Comparison of ENCODE assay signal across 8 cellular contexts in genomic region chr3:39052613-39053012, GRCh38. TPM values are rescaled to one million over a fixed set of nuclear protein-coding genes. Genes with fewer than 3 reads are reported as not detected.
A peak's percentile ranks its signal among the peaks of the same experiment; 100 is the strongest.
DNase-seq lines count a peak whose midpoint lies in the region; ATAC-seq and TF ChIP-seq lines count a peak whose summit lies in the region.

No MANE protein-coding gene starts in this region.

- no peaks in the 10 kb centered on the region for H3K36me3 Mint-ChIP-seq in memory B cell

- no peak for TF ChIP-seq POLR2A in vagina (IDR thresholded peaks at IDR 0.05)

- peak overlapping the region; percentile 98 for H3K27ac Mint-ChIP-seq in memory B cell

- DNase-seq in heart right ventricle, result no peak
- DNase-seq in cardiac septum (ENCODE audit: low spot score), result no peak
- no peak for DNase-seq in astrocyte of the cerebellum (ENCODE audit: low read depth)
- no peak for DNase-seq in memory B cell (ENCODE audit: low spot score in 2 of 2)
- DNase-seq in vagina (ENCODE audit: extremely low spot score in 2 of 2), result no peak
- no peak for DNase-seq in sciatic nerve (ENCODE audit: low spot score)

- no peak for ATAC-seq in heart right ventricle
- no peak for ATAC-seq in memory B cell (ENCODE audit: low read depth)
- no peak for ATAC-seq in sciatic nerve
- no peak for ATAC-seq in GM21528 (IDR thresholded peaks at IDR 0.05; ENCODE audit: low FRiP score, unreplicated experiment)
- ATAC-seq in HG03442 (IDR thresholded peaks at IDR 0.05; ENCODE audit: unreplicated experiment), result no peak

- no peaks in the 10 kb centered on the region for H3K36me3 ChIP-seq in heart right ventricle
- H3K36me3 ChIP-seq in vagina, result no peaks in the 10 kb centered on the region

- H3K4me3 Mint-ChIP-seq in memory B cell, result peak overlapping the region; percentile 89

- intact Hi-C loops in heart right ventricle (cut with DNase I) (loop anchor here in 1 of 10 donors (5.0 kb wide), 1 partner anchor 50 kb away; no protein-coding TSS in a partner anchor), cardiac septum (cut with DNase I) (no loop called here), vagina (cut with DNase I) (no loop called here), sciatic nerve (cut with DNase I) (no loop called here)

- no peaks in the 10 kb centered on the region for H3K27me3 Mint-ChIP-seq in memory B cell

- H3K27me3 ChIP-seq in heart right ventricle (no peaks in the 10 kb centered on the region), vagina (no peaks in the 10 kb centered on the region)

- H3K9me3 ChIP-seq in heart right ventricle (no peaks in the 10 kb centered on the region), vagina (no peaks in the 10 kb centered on the region)

- H3K4me1 ChIP-seq in heart right ventricle (peaks cover 2 to 40% (median 23%) of the 10 kb centered on the region in 9 donors), vagina (peaks cover 43% of the 10 kb centered on the region)

- TF ChIP-seq CTCF in heart right ventricle (IDR thresholded peaks at IDR 0.05) (no peak), astrocyte of the cerebellum (IDR thresholded peaks at IDR 0.05; ENCODE audit: low read depth, low read length, missing control alignments) (no peak), vagina (IDR thresholded peaks at IDR 0.05) (no peak)

- H3K9me3 Mint-ChIP-seq in memory B cell, result no peaks in the 10 kb centered on the region

- H3K4me3 ChIP-seq in heart right ventricle (peak overlapping the region; percentile 78 to 99 (median 97)), astrocyte of the cerebellum (ENCODE audit: low read depth, low read length) (peak overlapping the region; percentile 87), vagina (peak overlapping the region; percentile 68 to 95)

- 3% methylated on average over 12 of the region's 12 CpGs for WGBS in heart right ventricle, 2 donors

- peaks cover 32% of the 10 kb centered on the region for H3K4me1 Mint-ChIP-seq in memory B cell

- peak overlapping the region in 6 of 10 donors; percentile 80 to 94 (median 92) for H3K27ac ChIP-seq in heart right ventricle
- H3K27ac ChIP-seq in vagina, result peak overlapping the region; percentile 94

- in situ Hi-C loops in astrocyte of the cerebellum (cut with HindIII; ENCODE audit: low sequenced_read_pairs), result no loop called here

RNA-seq across cellular contexts. Expression of gene WDR48, which starts 0.8 kb away (rescaled TPM):
- total RNA-seq in heart right ventricle (10 to 100 TPM; 14.5 to 37.2 (median 31.0) TPM), cardiac septum (24.5 TPM), vagina (43.7 TPM), sciatic nerve (49.1 TPM)
- polyA plus RNA-seq in heart right ventricle, result 10 to 100 TPM in 1 of 2 donors, 1 to 10 TPM in 1; 8.0 to 11.4 TPM

RNA-seq across cellular contexts. Expression of gene SCN11A, which starts 0.9 kb away (rescaled TPM):
- total RNA-seq in heart right ventricle, result under 1 TPM in 8 of 10 donors, not detected in 2; 0.04 to 0.12 (median 0.07) TPM
- under 1 TPM; 0.01 to 0.15 TPM for polyA plus RNA-seq in heart right ventricle
- total RNA-seq in cardiac septum, result 0.05 TPM
- total RNA-seq in vagina, result not detected
- total RNA-seq in sciatic nerve, result 0.71 TPM

RNA-seq across cellular contexts. Expression of gene GORASP1, which starts 54.8 kb away (rescaled TPM):
- total RNA-seq in heart right ventricle, result 10 to 100 TPM; 35.8 to 54.2 (median 41.1) TPM
- polyA plus RNA-seq in heart right ventricle, result 10 to 100 TPM; 28.4 to 37.2 TPM
- 45.9 TPM for total RNA-seq in cardiac septum
- 45.9 TPM for total RNA-seq in vagina
- total RNA-seq in sciatic nerve, result 55.8 TPM

RNA-seq across cellular contexts. Expression of gene TTC21A, which starts 54.9 kb away (rescaled TPM):
- 1 to 10 TPM; 1.1 to 3.1 (median 1.5) TPM for total RNA-seq in heart right ventricle
- 1 to 10 TPM in 1 of 2 donors, under 1 TPM in 1; 0.80 to 7.5 TPM for polyA plus RNA-seq in heart right ventricle
- total RNA-seq in cardiac septum, result 3.0 TPM
- 8.8 TPM for total RNA-seq in vagina
- total RNA-seq in sciatic nerve, result 13.4 TPM
